Comparison of ENCODE assay signal across 1 cellular context in genomic region chr3:27281671-27282150, GRCh38.
TF ChIP-seq lines count a peak whose summit lies in the region.

No MANE protein-coding gene starts in this region.

TF ChIP-seq in HepG2, 621 proteins besides CTCF, POLR2A, EP300 and RAD21 (continued from another document and continues in another):
- no peak for TF ChIP-seq ZNF639 (CRISPR knock-in tag; conservative IDR thresholded peaks at IDR 0.05)
- TF ChIP-seq KDM6A (CRISPR knock-in tag; IDR thresholded peaks at IDR 0.05; ENCODE audit: low read depth): peak; percentile 24; the same call in 1 of the 2 replicates
- peak; percentile 84 for TF ChIP-seq ZNF12 (CRISPR knock-in tag; IDR thresholded peaks at IDR 0.05)
- TF ChIP-seq TOPORS (CRISPR knock-in tag; IDR thresholded peaks at IDR 0.05): no peak
- no peak for TF ChIP-seq PHF20 (CRISPR knock-in tag; IDR thresholded peaks at IDR 0.05)
- peak; percentile 34; the same call in 1 of the 2 replicates for TF ChIP-seq TFE3 (CRISPR knock-in tag; IDR thresholded peaks at IDR 0.05)
- no peak for TF ChIP-seq ZBED4 (CRISPR knock-in tag; IDR thresholded peaks at IDR 0.05; ENCODE audit: borderline replicate concordance)
- TF ChIP-seq SOX6 (IDR thresholded peaks at IDR 0.05): no peak
- TF ChIP-seq SOX6 (CRISPR knock-in tag; IDR thresholded peaks at IDR 0.05): peak; percentile 97
- TF ChIP-seq SIN3A (IDR thresholded peaks at IDR 0.05; ENCODE audit: borderline replicate concordance, low read depth, low read length): no peak
- TF ChIP-seq RFX3 (CRISPR knock-in tag; IDR thresholded peaks at IDR 0.05): no peak
- no peak for TF ChIP-seq ZNF407 (CRISPR knock-in tag; IDR thresholded peaks at IDR 0.05; ENCODE audit: not compliant biosample characterization)
- TF ChIP-seq ZNF784 (CRISPR knock-in tag; IDR thresholded peaks at IDR 0.05; ENCODE audit: borderline replicate concordance): no peak
- TF ChIP-seq MTERF4 (CRISPR knock-in tag; IDR thresholded peaks at IDR 0.05): no peak
- TF ChIP-seq KLF9 (CRISPR knock-in tag; IDR thresholded peaks at IDR 0.05; ENCODE audit: low read depth): no peak
- no peak for TF ChIP-seq ZNF10 (CRISPR knock-in tag; IDR thresholded peaks at IDR 0.05; ENCODE audit: borderline replicate concordance, low read depth)
- TF ChIP-seq CHD4 (IDR thresholded peaks at IDR 0.05; ENCODE audit: borderline replicate concordance, low read length): no peak
- no peak for TF ChIP-seq DPF2 (CRISPR knock-in tag; IDR thresholded peaks at IDR 0.05; ENCODE audit: borderline replicate concordance, low read depth)
- TF ChIP-seq FOXJ3 (CRISPR knock-in tag; IDR thresholded peaks at IDR 0.05; ENCODE audit: borderline replicate concordance): peak; percentile 88; the same call in 1 of the 2 replicates
- TF ChIP-seq ZBTB37 (CRISPR knock-in tag; IDR thresholded peaks at IDR 0.05): no peak
- no peak for TF ChIP-seq XBP1 (CRISPR knock-in tag; IDR thresholded peaks at IDR 0.05)
- TF ChIP-seq NFKBIZ (CRISPR knock-in tag; IDR thresholded peaks at IDR 0.05): peak; percentile 54; the same call in 1 of the 2 replicates
- peak; percentile 29; the same call in 1 of the 2 replicates for TF ChIP-seq HNF4A (CRISPR knock-in tag; IDR thresholded peaks at IDR 0.05)
- no peak for TF ChIP-seq SRSF4 (IDR thresholded peaks at IDR 0.05; ENCODE audit: low read depth, low read length, poor library complexity, severe bottlenecking)
- no peak for TF ChIP-seq MAFK (conservative IDR thresholded peaks at IDR 0.05 in 1 of 2, IDR thresholded peaks at IDR 0.05 in 1 of 2; ENCODE audit: low read length in 2 of 2)
- peak; percentile 80 for TF ChIP-seq ZNF644 (CRISPR knock-in tag; IDR thresholded peaks at IDR 0.05; ENCODE audit: low read depth)
- no peak for TF ChIP-seq IRF9 (CRISPR knock-in tag; IDR thresholded peaks at IDR 0.05; ENCODE audit: borderline replicate concordance)
- TF ChIP-seq SP1 (IDR thresholded peaks at IDR 0.05): no peak
- no peak for TF ChIP-seq SP1 (CRISPR knock-in tag; IDR thresholded peaks at IDR 0.05)
- TF ChIP-seq ZEB1 (IDR thresholded peaks at IDR 0.05; ENCODE audit: insufficient replicate concordance, low read depth): peak; percentile 32
- no peak for TF ChIP-seq BHLHE40 (IDR thresholded peaks at IDR 0.05; ENCODE audit: low read length)
- TF ChIP-seq ZNF350 (CRISPR knock-in tag; IDR thresholded peaks at IDR 0.05; ENCODE audit: borderline replicate concordance, low read depth): no peak
- TF ChIP-seq SMAD9 (CRISPR knock-in tag; IDR thresholded peaks at IDR 0.05): no peak
- peak; percentile 42 for TF ChIP-seq TEAD3 (CRISPR knock-in tag; optimal IDR thresholded peaks at IDR 0.05; ENCODE audit: borderline replicate concordance)
- TF ChIP-seq BRD4 (CRISPR knock-in tag; IDR thresholded peaks at IDR 0.05): no peak
- TF ChIP-seq ZNF563 (CRISPR knock-in tag; IDR thresholded peaks at IDR 0.05): no peak
- TF ChIP-seq MTA1 (CRISPR knock-in tag; IDR thresholded peaks at IDR 0.05; ENCODE audit: borderline replicate concordance): no peak
- no peak for TF ChIP-seq ZNF75D (CRISPR knock-in tag; IDR thresholded peaks at IDR 0.05; ENCODE audit: borderline replicate concordance)
- no peak for TF ChIP-seq ZNF570 (CRISPR knock-in tag; IDR thresholded peaks at IDR 0.05; ENCODE audit: borderline replicate concordance)
- TF ChIP-seq RARA (CRISPR knock-in tag; IDR thresholded peaks at IDR 0.05): no peak
- TF ChIP-seq ZBTB14 (CRISPR knock-in tag; IDR thresholded peaks at IDR 0.05): no peak
- no peak for TF ChIP-seq IRX3 (CRISPR knock-in tag; IDR thresholded peaks at IDR 0.05; ENCODE audit: borderline replicate concordance, low read depth)
